Comparison of ENCODE assay signal across 7 cellular contexts in the genomic region with DNA sequence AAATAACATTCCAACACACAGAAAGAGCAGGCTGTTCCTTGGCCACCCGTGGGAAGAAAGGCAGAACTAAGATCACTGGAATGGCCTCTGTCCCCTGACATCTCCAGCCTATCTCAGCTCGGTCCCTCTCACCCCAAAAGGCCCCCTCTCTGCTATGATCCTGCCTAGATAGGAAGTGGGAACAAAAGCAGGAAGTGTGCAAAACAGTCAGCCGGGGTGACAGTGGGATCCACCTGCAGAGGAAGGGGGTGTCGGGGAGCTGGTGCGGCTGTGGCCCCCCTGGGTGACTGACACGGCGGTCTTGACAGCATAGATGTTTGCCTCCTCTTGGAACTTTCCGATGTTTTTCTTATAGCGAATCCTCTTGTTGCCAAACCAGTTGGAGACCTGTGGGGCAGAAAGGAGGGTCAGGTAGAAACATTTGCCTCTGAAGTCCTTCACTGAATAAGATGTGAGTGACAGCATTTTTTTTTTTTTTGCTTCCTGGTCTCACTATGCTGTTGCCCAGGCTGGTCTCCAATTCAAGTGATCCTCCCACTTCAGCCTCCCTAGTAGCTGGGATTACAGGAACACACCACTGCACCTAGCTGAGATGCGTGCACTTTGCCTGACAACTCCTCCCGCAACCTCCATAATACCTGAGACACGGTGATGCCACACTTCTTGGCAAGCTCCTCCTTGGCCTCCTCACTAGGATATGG. TPM values are rescaled to one million over a fixed set of nuclear protein-coding genes. Genes with fewer than 3 reads are reported as not detected.
A peak's percentile ranks its signal among the peaks of the same experiment; 100 is the strongest.
DNase-seq lines count a peak whose midpoint lies in the region; ATAC-seq and TF ChIP-seq lines count a peak whose summit lies in the region.
"Had no signal": no experiment of that assay in that cellular context is flagged by ENCODE, and none has a peak within 500 bp of the region (broad histone marks: within the 10 kb centered on the region; RNA-seq: fewer than 3 reads in every experiment).

No MANE protein-coding gene starts in this region.

- no peak for ATAC-seq in HG03439 (IDR thresholded peaks at IDR 0.05; ENCODE audit: unreplicated experiment)

- H3K36me3 ChIP-seq in OCI-LY7 (ENCODE audit: insufficient read depth, low read length): peaks cover 53% of the 10 kb centered on the region
- peaks cover 0 to 63% (median 38%) of the 10 kb centered on the region in 6 donors for H3K36me3 ChIP-seq in spleen

- DNase-seq in OCI-LY7 (ENCODE audit: low spot score) (no peak), coronary artery (ENCODE audit: low spot score) (peak; percentile 71), spleen (no peak), kidney glomerular epithelial cell (lab: John Stamatoyannopoulos, UW) (no peak)
- DNase-seq: NCI-H510A; stimulated activated CD4-positive, alpha-beta T cell treated with anti-CD3 and anti-CD28 coated beads, Interleukin-15, amount 100 ng/mL, for 24 hours had no signal

- POLR2A ChIA-PET in OCI-LY7 (lab: Charles Lee): no interaction called here

- H3K9me3 ChIP-seq in OCI-LY7 (ENCODE audit: low read length) (no peaks in the 10 kb centered on the region), spleen (no peaks in the 10 kb centered on the region)

- TF ChIP-seq POLR2A in spleen (IDR thresholded peaks at IDR 0.05): no peak

- H4K20me1 ChIP-seq in OCI-LY7 (ENCODE audit: insufficient read depth, low read length): no peaks in the 10 kb centered on the region

- CTCF ChIA-PET in OCI-LY7 (lab: Charles Lee; ENCODE audit: unreplicated experiment): no interaction called here

- H3K79me2 ChIP-seq in OCI-LY7 (ENCODE audit: insufficient read depth, low read depth, low read length): peaks cover 26% of the 10 kb centered on the region; the same call in 1 of the 2 replicates

- BruUV-seq in OCI-LY7 (replicated peaks; lab: Mats Ljungman, UMichigan): no TSS peak

- peak overlapping the region; percentile 6 for H3K27ac ChIP-seq in OCI-LY7 (ENCODE audit: low read depth, low read length, poor library complexity, severe bottlenecking)
- H3K27ac ChIP-seq in coronary artery: peak overlapping the region; percentile 61 to 98
- H3K27ac ChIP-seq in spleen: peak overlapping the region; percentile 48 to 100 (median 80)

- intact Hi-C loops in OCI-LY7 (cut with micrococcal nuclease; ENCODE audit: unreplicated experiment): no loop called here
- intact Hi-C loops in spleen (cut with DNase I; ENCODE audit: low total_unique reads): no loop called here

- H2AFZ ChIP-seq in OCI-LY7 (ENCODE audit: low read length): no peak overlapping the region

- H3K4me1 ChIP-seq in OCI-LY7 (ENCODE audit: insufficient read depth, low read length, poor library complexity, severe bottlenecking): peaks cover 43% of the 10 kb centered on the region
- H3K4me1 ChIP-seq in spleen: peaks cover 41 to 94% (median 74%) of the 10 kb centered on the region in 6 donors

- H3K9me2 ChIP-seq in OCI-LY7 (ENCODE audit: insufficient read depth, low read length): no peaks in the 10 kb centered on the region

- 40 to 51% (median 44%) methylated on average over 12 of the region's 12 CpGs for WGBS in spleen, 5 donors

- no peak for TF ChIP-seq CTCF in OCI-LY7 (conservative IDR thresholded peaks at IDR 0.05; ENCODE audit: low read length)
- TF ChIP-seq CTCF in coronary artery (IDR thresholded peaks at IDR 0.05): no peak
- TF ChIP-seq CTCF in spleen (IDR thresholded peaks at IDR 0.05 in 8 of 11, conservative IDR thresholded peaks at IDR 0.05 in 3 of 11): no peak

- peak overlapping the region; percentile 27; the same call in 1 of the 2 replicates for H3K4me2 ChIP-seq in OCI-LY7 (ENCODE audit: low read length)

- no peak overlapping the region for H3K4me3 ChIP-seq in OCI-LY7 (ENCODE audit: low read depth, low read length, poor library complexity, severe bottlenecking)
- H3K4me3 ChIP-seq in coronary artery: no peak overlapping the region
- peak overlapping the region in 1 of 8 donors; percentile 83 for H3K4me3 ChIP-seq in spleen

- H3K27me3 ChIP-seq in spleen (replicated peaks in 1 of 7): no peaks in the 10 kb centered on the region

RNA-seq across cellular contexts. Expression of gene PBX2, which starts 2.8 kb away (rescaled TPM):
- 23.1 and 23.7 TPM in 2 replicates for total RNA-seq in OCI-LY7 (2014; rRNA removed; shearing (Covaris generic))
- total RNA-seq in OCI-LY7 (2022) (77.3 and 80.5 TPM in 2 replicates), spleen (100 to 1,000 TPM in 4 of 7 donors, 10 to 100 TPM in 3; 77.6 to 160 (median 130) TPM)
- polyA plus RNA-seq in spleen: 10 to 100 TPM; 29.6 to 85.2 (median 41.2) TPM

RNA-seq across cellular contexts. Expression of gene AGER, which starts 3.1 kb away (rescaled TPM):
- total RNA-seq in OCI-LY7 (2014; rRNA removed; shearing (Covaris generic)): 6.6 and 6.7 TPM in 2 replicates
- 26.9 and 29.9 TPM in 2 replicates for total RNA-seq in OCI-LY7 (2022)
- 10 to 100 TPM in 6 of 7 donors, 1 to 10 TPM in 1; 7.4 to 32.9 (median 21.3) TPM for total RNA-seq in spleen
- 10 to 100 TPM; 24.1 to 50.9 (median 38.0) TPM for polyA plus RNA-seq in spleen

RNA-seq across cellular contexts. Expression of gene GPSM3, which starts 5.3 kb away (rescaled TPM):
- total RNA-seq in OCI-LY7 (2014; rRNA removed; shearing (Covaris generic)): 94.4 and 101 TPM in 2 replicates
- 99.9 and 100 TPM in 2 replicates for total RNA-seq in OCI-LY7 (2022)
- 100 to 1,000 TPM; 140 to 215 (median 187) TPM for total RNA-seq in spleen
- polyA plus RNA-seq in spleen: 100 to 1,000 TPM; 202 to 263 (median 233) TPM

RNA-seq across cellular contexts. Expression of gene RNF5, which starts 9.0 kb away (rescaled TPM):
- total RNA-seq in OCI-LY7 (2014; rRNA removed; shearing (Covaris generic)): 51.3 and 59.9 TPM in 2 replicates
- total RNA-seq in OCI-LY7 (2022): 50.6 and 56.1 TPM in 2 replicates
- 10 to 100 TPM; 36.0 to 70.3 (median 46.0) TPM for total RNA-seq in spleen
- 10 to 100 TPM; 52.2 to 77.8 (median 69.9) TPM for polyA plus RNA-seq in spleen

RNA-seq across cellular contexts. Expression of gene AGPAT1, which starts 11.3 kb away (rescaled TPM):
- total RNA-seq in OCI-LY7 (2014; rRNA removed; shearing (Covaris generic)): 18.0 and 24.5 TPM in 2 replicates
- total RNA-seq in OCI-LY7 (2022): 28.1 and 30.1 TPM in 2 replicates
- 10 to 100 TPM; 27.9 to 39.7 (median 35.6) TPM for total RNA-seq in spleen
- polyA plus RNA-seq in spleen: 10 to 100 TPM; 13.6 to 23.3 (median 18.4) TPM

Comparison
In these comparisons a context has a peak if more than half of its experiments do, and no peak if none do; other contexts are left out.
1. H3K27ac ChIP-seq: peak in every context shown above with its lines; median percentile 80 in coronary artery; 80 in spleen; 6 in OCI-LY7.